Comparison of ENCODE assay signal across 14 cellular contexts in genomic region chr10:76558996-76559888, GRCh38.
A peak's percentile ranks its signal among the peaks of the same experiment; 100 is the strongest.
DNase-seq lines count a peak whose midpoint lies in the region; ATAC-seq and TF ChIP-seq lines count a peak whose summit lies in the region.
"Had no signal": no experiment of that assay in that cellular context is flagged by ENCODE, and none has a peak within 500 bp of the region (broad histone marks: within the 10 kb centered on the region; RNA-seq: fewer than 3 reads in every experiment).

No MANE protein-coding gene starts in this region.

- 44 to 53% (median 51%) methylated on average over 3 of the region's 3 CpGs for WGBS in stomach, 5 donors

- no peak for TF ChIP-seq POLR2A in stomach (IDR thresholded peaks at IDR 0.05)

- no peaks in the 10 kb centered on the region for H3K9me3 ChIP-seq in stomach

- H3K4me1 ChIP-seq in stomach: peaks cover 15 to 31% (median 18%) of the 10 kb centered on the region in 4 donors

- TF ChIP-seq EP300 in stomach (IDR thresholded peaks at IDR 0.05): no peak

- TF ChIP-seq CTCF in stomach (IDR thresholded peaks at IDR 0.05): no peak

- no peak overlapping the region for H3K4me3 ChIP-seq in stomach

- no peaks in the 10 kb centered on the region for H3K36me3 ChIP-seq in stomach

- DNase-seq in EL (peak; percentile 92), amniotic epithelial cell (ENCODE audit: low read depth) (peak; percentile 96), foreskin melanocyte (peak; percentile 60), stomach (no peak), islet precursor cell (no peak)
- DNase-seq: activated CD4-positive, alpha-beta T cell treated with anti-CD3 and anti-CD28 coated beads, Interleukin-2, amount 10 ng/mL, durations not matched to agents 7 days and 5 days; CD8-positive, alpha-beta T cell; kidney; NCI-H446; T-helper 17 cell had no signal

- ATAC-seq in HG02884 (IDR thresholded peaks at IDR 0.05; ENCODE audit: unreplicated experiment) (no peak), HG02973 (IDR thresholded peaks at IDR 0.05; ENCODE audit: unreplicated experiment) (no peak), HG02610 (IDR thresholded peaks at IDR 0.05; ENCODE audit: unreplicated experiment) (no peak)
- ATAC-seq: CD8-positive, alpha-beta T cell; Panc1; T-helper 17 cell had no signal

- H3K27me3 ChIP-seq in stomach: no peaks in the 10 kb centered on the region

- H3K27ac ChIP-seq in stomach: peak overlapping the region in 3 of 5 donors; percentile 36 to 71 (median 43)

- intact Hi-C loops in stomach (cut with DNase I; ENCODE audit: low total_unique reads): no loop called here

Comparison
In these comparisons a context has a peak if more than half of its experiments do, and no peak if none do; other contexts are left out.
1. DNase-seq: peak in EL (single experiment), amniotic epithelial cell (single experiment) and foreskin melanocyte (single experiment); none in stomach (single experiment) and islet precursor cell (single experiment).